ENCODE assay signal across 22 cellular contexts in genomic region chr6:157185171-157185570, GRCh38.
DNase-seq lines count a peak whose midpoint lies in the region; ATAC-seq, FAIRE-seq and TF ChIP-seq lines count a peak whose summit lies in the region.
"Had no signal": no experiment of that assay in that cellular context is flagged by ENCODE, and none has a peak within 500 bp of the region (broad histone marks: within the 10 kb centered on the region; RNA-seq: fewer than 3 reads in every experiment).

No MANE protein-coding gene starts in this region.

- peaks cover 11% of the 10 kb centered on the region for H3K4me1 Mint-ChIP-seq in activated T-cell treated with anti-CD3 and anti-CD28 coated beads, Interleukin-2, amount 50 U/mL, for 24 hours (ENCODE audit: low read depth)
- H3K4me1 Mint-ChIP-seq in activated T-cell treated with anti-CD3 and anti-CD28 coated beads, Interleukin-2, amount 50 U/mL, for 72 hours (ENCODE audit: low read depth): peaks cover 6% of the 10 kb centered on the region
- peaks cover 11% of the 10 kb centered on the region for H3K4me1 Mint-ChIP-seq in stimulated activated effector memory CD8-positive, alpha-beta T cell treated with anti-CD3 and anti-CD28 coated beads, Interleukin-12 subunit alpha, Interleukin-12 subunit beta, amount 100 ng/mL, for 72 hours

- no peak overlapping the region for H2AFZ ChIP-seq in endothelial cell of umbilical vein (ENCODE audit: low read depth, low read length)
- H2AFZ ChIP-seq: GM23248 had no signal

- no peak for ATAC-seq in activated T-cell treated with anti-CD3 and anti-CD28 coated beads, Interleukin-2, amount 50 U/mL, for 72 hours (replicated peaks in 1 of 2)
- ATAC-seq in right cardiac atrium (peak; percentile 43 to 58), aorta (ENCODE audit: low FRiP score) (no peak)
- no peak for ATAC-seq in stimulated activated effector memory CD8-positive, alpha-beta T cell treated with anti-CD3 and anti-CD28 coated beads, Interleukin-12 subunit alpha, Interleukin-12 subunit beta, amount 100 ng/mL, for 72 hours

- 71% methylated on average over 8 of the region's 8 CpGs for WGBS in right cardiac atrium
- 83 to 89% methylated on average over 8 of the region's 8 CpGs for WGBS in aorta, 2 donors

- H3K9me3 ChIP-seq in endothelial cell of umbilical vein (replicated peaks; ENCODE audit: control insufficient read depth, insufficient read depth, low read length): no peaks in the 10 kb centered on the region
- H3K9me3 ChIP-seq in right cardiac atrium (ENCODE audit: control insufficient read depth, low read length): no peaks in the 10 kb centered on the region
- H3K9me3 ChIP-seq in aorta (ENCODE audit: control insufficient read depth, low read length): no peaks in the 10 kb centered on the region
- H3K9me3 ChIP-seq: BE2C had no signal

- H3K4me3 ChIP-seq in endothelial cell of umbilical vein (replicated peaks in 1 of 3; ENCODE audit: insufficient read depth in 1 of 3, low read depth in 1 of 3, low read length in 3 of 3): no peak overlapping the region
- no peak overlapping the region for H3K4me3 ChIP-seq in right cardiac atrium (ENCODE audit: low read length)
- no peak overlapping the region for H3K4me3 ChIP-seq in aorta (ENCODE audit: low read length in 2 of 2)
- H3K4me3 ChIP-seq: GM23248 had no signal

- H3K9ac ChIP-seq in endothelial cell of umbilical vein (replicated peaks; ENCODE audit: extremely low read depth, insufficient read depth, low read length): no peak overlapping the region
- H3K9ac ChIP-seq: GM23248 had no signal

- no peaks in the 10 kb centered on the region for H4K20me1 ChIP-seq in endothelial cell of umbilical vein (replicated peaks; ENCODE audit: control insufficient read depth, extremely low read depth, insufficient read depth, low read length)

- H3K36me3 Mint-ChIP-seq in activated T-cell treated with anti-CD3 and anti-CD28 coated beads, Interleukin-2, amount 50 U/mL, for 24 hours (ENCODE audit: low read depth): peaks cover 95% of the 10 kb centered on the region
- H3K36me3 Mint-ChIP-seq in activated T-cell treated with anti-CD3 and anti-CD28 coated beads, Interleukin-2, amount 50 U/mL, for 72 hours (ENCODE audit: insufficient read depth in 2 of 2): peaks cover 2 to 7% of the 10 kb centered on the region in 2 donors
- peaks cover 75% of the 10 kb centered on the region for H3K36me3 Mint-ChIP-seq in stimulated activated effector memory CD8-positive, alpha-beta T cell treated with anti-CD3 and anti-CD28 coated beads, Interleukin-12 subunit alpha, Interleukin-12 subunit beta, amount 100 ng/mL, for 72 hours

- POLR2A ChIA-PET in endothelial cell of umbilical vein (lab: Charles Lee): no interaction called here

- H3K4me3 Mint-ChIP-seq in activated T-cell treated with anti-CD3 and anti-CD28 coated beads, Interleukin-2, amount 50 U/mL, for 24 hours: no peak overlapping the region
- H3K4me3 Mint-ChIP-seq in activated T-cell treated with anti-CD3 and anti-CD28 coated beads, Interleukin-2, amount 50 U/mL, for 72 hours: no peak overlapping the region
- H3K4me3 Mint-ChIP-seq in stimulated activated effector memory CD8-positive, alpha-beta T cell treated with anti-CD3 and anti-CD28 coated beads, Interleukin-12 subunit alpha, Interleukin-12 subunit beta, amount 100 ng/mL, for 72 hours: no peak overlapping the region

- no peak for TF ChIP-seq CTCF in endothelial cell of umbilical vein (IDR thresholded peaks at IDR 0.05; ENCODE audit: extremely low read depth in 1 of 2, insufficient read depth in 1 of 2, low read depth in 1 of 2, low read length in 2 of 2)

- H3K27me3 Mint-ChIP-seq in activated T-cell treated with anti-CD3 and anti-CD28 coated beads, Interleukin-2, amount 50 U/mL, for 24 hours: no peaks in the 10 kb centered on the region
- no peaks in the 10 kb centered on the region for H3K27me3 Mint-ChIP-seq in activated T-cell treated with anti-CD3 and anti-CD28 coated beads, Interleukin-2, amount 50 U/mL, for 72 hours (ENCODE audit: low read depth)
- H3K27me3 Mint-ChIP-seq: CD4-positive, alpha-beta memory T cell had no signal

- dilution Hi-C loops in endothelial cell of umbilical vein (cut with MboI; ENCODE audit: extremely low pct_ligation_motif_present, low sequenced_read_pairs): no loop called here

- TF ChIP-seq POLR2A in endothelial cell of umbilical vein (IDR thresholded peaks at IDR 0.05; ENCODE audit: low read depth, low read length): no peak

- H3K9me3 Mint-ChIP-seq in activated T-cell treated with anti-CD3 and anti-CD28 coated beads, Interleukin-2, amount 50 U/mL, for 24 hours: no peaks in the 10 kb centered on the region
- no peaks in the 10 kb centered on the region for H3K9me3 Mint-ChIP-seq in activated T-cell treated with anti-CD3 and anti-CD28 coated beads, Interleukin-2, amount 50 U/mL, for 72 hours
- no peaks in the 10 kb centered on the region for H3K9me3 Mint-ChIP-seq in stimulated activated effector memory CD8-positive, alpha-beta T cell treated with anti-CD3 and anti-CD28 coated beads, Interleukin-12 subunit alpha, Interleukin-12 subunit beta, amount 100 ng/mL, for 72 hours
- H3K9me3 Mint-ChIP-seq: CD4-positive, alpha-beta memory T cell had no signal

- no peaks in the 10 kb centered on the region for H3K27me3 ChIP-seq in endothelial cell of umbilical vein (ENCODE audit: control insufficient read depth in 2 of 2, insufficient read depth in 2 of 2, low read length in 2 of 2)
- H3K27me3 ChIP-seq in right cardiac atrium (ENCODE audit: control insufficient read depth, insufficient read depth): no peaks in the 10 kb centered on the region
- H3K27me3 ChIP-seq in aorta (ENCODE audit: control insufficient read depth in 1 of 2, insufficient read depth in 2 of 2, low read length in 1 of 2): no peaks in the 10 kb centered on the region
- H3K27me3 ChIP-seq: BE2C had no signal

- peak; percentile 37 for FAIRE-seq in endothelial cell of umbilical vein (lab: Jason Lieb, UNC)
- FAIRE-seq: GM12891, GM18507, RCC 7860 had no signal

- no peaks in the 10 kb centered on the region for H3K79me2 ChIP-seq in endothelial cell of umbilical vein (ENCODE audit: control insufficient read depth, insufficient read depth, low read length)

- DNase-seq in activated T-cell treated with anti-CD3 and anti-CD28 coated beads, Interleukin-2, amount 50 U/mL, for 24 hours: no peak
- DNase-seq in activated T-cell treated with anti-CD3 and anti-CD28 coated beads, Interleukin-2, amount 50 U/mL, for 72 hours: no peak
- no peak for DNase-seq in endothelial cell of umbilical vein (ENCODE audit: low read depth, low spot score)
- DNase-seq in right cardiac atrium: peak in 1 of 3 donors; percentile 71
- DNase-seq in stimulated activated effector memory CD8-positive, alpha-beta T cell treated with anti-CD3 and anti-CD28 coated beads, Interleukin-12 subunit alpha, Interleukin-12 subunit beta, amount 100 ng/mL, for 72 hours (ENCODE audit: low spot score in 2 of 2): no peak
- no peak for DNase-seq in dedifferentiated amniotic fluid mesenchymal stem cell (ENCODE audit: extremely low spot score)
- no peak for DNase-seq in activated naive CD4-positive, alpha-beta T cell treated with Interleukin-2 at 50 U/mL for 16 hours
- DNase-seq in aorta: no peak
- DNase-seq: BE2C; CD4-positive, alpha-beta memory T cell; EL; GM23248; HCEC 1CT; NCI-H146; NCI-H2081; NCI-H446 treated with DMSO at 0.1 percent for 48 hours; NCI-H69; NK-92 treated with Interleukin-12 subunit alpha and Interleukin-12 subunit beta, amount 100 ng/mL, for 24 hours; SHP77 had no signal

- peaks cover 7 to 22% of the 10 kb centered on the region in 2 experiments for H3K36me3 ChIP-seq in endothelial cell of umbilical vein (ENCODE audit: control insufficient read depth in 2 of 2, extremely low read depth in 1 of 2, insufficient read depth in 2 of 2, low read length in 2 of 2)
- H3K36me3 ChIP-seq in aorta (ENCODE audit: control insufficient read depth in 1 of 2, insufficient read depth in 2 of 2, low read length in 1 of 2): no peaks in the 10 kb centered on the region

- no peaks in the 10 kb centered on the region for H3K9me1 ChIP-seq in endothelial cell of umbilical vein (replicated peaks; ENCODE audit: control insufficient read depth, extremely low read depth, insufficient read depth, low read length)

- intact Hi-C loops in endothelial cell of umbilical vein (cut with micrococcal nuclease): loop anchor here (2.0 to 10.0 kb wide), 2 partner anchors 42 to 500 kb away; no protein-coding TSS in a partner anchor
- intact Hi-C loops in right cardiac atrium (cut with DNase I): loop anchor here in 3 of 4 donors (10.0 kb wide), 2 partner anchors 150 to 620 kb away; no protein-coding TSS in a partner anchor
- intact Hi-C loops in aorta (cut with DNase I): loop anchor here (5.0 to 10.0 kb wide), 4 partner anchors 150 to 623 kb away; partner anchors contain the start of gene ARID1B (in 1 of the 2)

- BruUV-seq in endothelial cell of umbilical vein (replicated peaks; lab: Mats Ljungman, UMichigan): no TSS peak

- CTCF ChIA-PET in endothelial cell of umbilical vein (lab: Charles Lee): interaction anchor here (1.4 to 2.9 kb wide), 6 partner anchors 42 to 619 kb away, joined by 3 to 28 read pairs (median 8); no protein-coding TSS in a partner anchor

- no peak overlapping the region for H3K4me2 ChIP-seq in endothelial cell of umbilical vein (ENCODE audit: insufficient read depth, low read length)

- H3K27ac ChIP-seq in endothelial cell of umbilical vein (ENCODE audit: insufficient read depth, low read depth, low read length): no peak overlapping the region
- peak overlapping the region; percentile 20 for H3K27ac ChIP-seq in right cardiac atrium (ENCODE audit: low read length)
- H3K27ac ChIP-seq in aorta (ENCODE audit: low read depth in 1 of 2, low read length in 2 of 2): no peak overlapping the region
- H3K27ac ChIP-seq: GM23248 had no signal

- H3K4me1 ChIP-seq in endothelial cell of umbilical vein (ENCODE audit: control insufficient read depth, extremely low read depth, insufficient read depth, low read length): no peaks in the 10 kb centered on the region
- H3K4me1 ChIP-seq in right cardiac atrium (ENCODE audit: control insufficient read depth, insufficient read depth, low read length): peaks cover 2% of the 10 kb centered on the region
- no peaks in the 10 kb centered on the region for H3K4me1 ChIP-seq in aorta (ENCODE audit: control insufficient read depth in 1 of 2, insufficient read depth in 2 of 2, low read length in 2 of 2)
- H3K4me1 ChIP-seq: BE2C had no signal

- H3K27ac Mint-ChIP-seq in activated T-cell treated with anti-CD3 and anti-CD28 coated beads, Interleukin-2, amount 50 U/mL, for 24 hours: peak overlapping the region; percentile 5
- H3K27ac Mint-ChIP-seq in activated T-cell treated with anti-CD3 and anti-CD28 coated beads, Interleukin-2, amount 50 U/mL, for 72 hours: no peak overlapping the region
- peak overlapping the region; percentile 26 for H3K27ac Mint-ChIP-seq in stimulated activated effector memory CD8-positive, alpha-beta T cell treated with anti-CD3 and anti-CD28 coated beads, Interleukin-12 subunit alpha, Interleukin-12 subunit beta, amount 100 ng/mL, for 72 hours

TF ChIP-seq in endothelial cell of umbilical vein, 7 proteins besides CTCF, POLR2A, EP300 and RAD21 (continues in another document):
- no peak for TF ChIP-seq EZH2 (IDR thresholded peaks at IDR 0.05; ENCODE audit: borderline replicate concordance, low read depth, low read length, severe bottlenecking)
- no peak for TF ChIP-seq MAX (IDR thresholded peaks at IDR 0.05; ENCODE audit: insufficient read depth, insufficient read length)

Comparison
In these comparisons a context has a peak if more than half of its experiments do, and no peak if none do; other contexts are left out.
1. ATAC-seq: peak in right cardiac atrium (2 of 2); none in activated T-cell treated with anti-CD3 and anti-CD28 coated beads, Interleukin-2, amount 50 U/mL, for 72 hours (0 of 2), stimulated activated effector memory CD8-positive, alpha-beta T cell treated with anti-CD3 and anti-CD28 coated beads, Interleukin-12 subunit alpha, Interleukin-12 subunit beta, amount 100 ng/mL, for 72 hours (single experiment) and aorta (single experiment).